Comparison of ENCODE assay signal across 8 cellular contexts in genomic region chr3:14921034-14921616, GRCh38. TPM values are rescaled to one million over a fixed set of nuclear protein-coding genes. Genes with fewer than 3 reads are reported as not detected.
DNase-seq lines count a peak whose midpoint lies in the region; ATAC-seq and TF ChIP-seq lines count a peak whose summit lies in the region.

No MANE protein-coding gene starts in this region.

- H3K4me1 ChIP-seq in RWPE2 (ENCODE audit: insufficient read depth, poor library complexity, severe bottlenecking): no peaks in the 10 kb centered on the region

- H3K4me1 Mint-ChIP-seq in activated T-helper 2 cell treated with anti-CD3 and anti-CD28 coated beads, Interferon-gamma antibody, Interleukin-2, Interleukin-4, amounts not matched to agents 10 μg/mL and 5 μg/mL and 100 μg/mL, durations not matched to agents 14 hours and 24 hours and 36 hours (ENCODE audit: low read depth): no peaks in the 10 kb centered on the region

- H3K36me3 Mint-ChIP-seq in activated T-helper 2 cell treated with anti-CD3 and anti-CD28 coated beads, Interferon-gamma antibody, Interleukin-2, Interleukin-4, amounts not matched to agents 10 μg/mL and 5 μg/mL and 100 μg/mL, durations not matched to agents 14 hours and 24 hours and 36 hours (ENCODE audit: low read depth): no peaks in the 10 kb centered on the region

- ATAC-seq in GM21515 (IDR thresholded peaks at IDR 0.05; ENCODE audit: unreplicated experiment) (peak; percentile 60), RWPE2 (ENCODE audit: low read depth) (peak; percentile 81)

- H3K27me3 Mint-ChIP-seq in activated T-helper 2 cell treated with anti-CD3 and anti-CD28 coated beads, Interferon-gamma antibody, Interleukin-2, Interleukin-4, amounts not matched to agents 10 μg/mL and 5 μg/mL and 100 μg/mL, durations not matched to agents 14 hours and 24 hours and 36 hours (ENCODE audit: low read depth): no peaks in the 10 kb centered on the region

- peak; percentile 69 for DNase-seq in Caki2 (ENCODE audit: low read depth)
- peak; percentile 79 for DNase-seq in LoVo (ENCODE audit: low spot score)
- DNase-seq in RWPE2 (ENCODE audit: low spot score): no peak
- DNase-seq in activated T-helper 2 cell treated with anti-CD3 and anti-CD28 coated beads, Interferon-gamma antibody, Interleukin-2, Interleukin-4, amounts not matched to agents 10 μg/mL and 5 μg/mL and 100 μg/mL, durations not matched to agents 14 hours and 24 hours and 36 hours (ENCODE audit: low spot score): peak; percentile 67
- DNase-seq in foreskin fibroblast: peak; percentile 81 to 94
- peak; percentile 65 for DNase-seq in non-pigmented ciliary epithelial cell (ENCODE audit: low read depth)
- peak in 48 of 49 donors; percentile 29 to 90 (median 70) for DNase-seq in substantia nigra (lab: John Stamatoyannopoulos, UW)

- TF ChIP-seq CTCF in RWPE2 (IDR thresholded peaks at IDR 0.05; ENCODE audit: poor library complexity, severe bottlenecking) (peak; percentile 91), foreskin fibroblast (IDR thresholded peaks at IDR 0.05; ENCODE audit: low read depth, low read length) (peak; percentile 91)

- H3K4me3 ChIP-seq in RWPE2 (ENCODE audit: severe bottlenecking) (no peak overlapping the region), foreskin fibroblast (ENCODE audit: low read depth in 1 of 2, low read length in 2 of 2) (no peak overlapping the region)

- H3K36me3 ChIP-seq in RWPE2 (ENCODE audit: low read depth): no peaks in the 10 kb centered on the region

- H3K27ac Mint-ChIP-seq in activated T-helper 2 cell treated with anti-CD3 and anti-CD28 coated beads, Interferon-gamma antibody, Interleukin-2, Interleukin-4, amounts not matched to agents 10 μg/mL and 5 μg/mL and 100 μg/mL, durations not matched to agents 14 hours and 24 hours and 36 hours: no peak overlapping the region

- H3K4me3 Mint-ChIP-seq in activated T-helper 2 cell treated with anti-CD3 and anti-CD28 coated beads, Interferon-gamma antibody, Interleukin-2, Interleukin-4, amounts not matched to agents 10 μg/mL and 5 μg/mL and 100 μg/mL, durations not matched to agents 14 hours and 24 hours and 36 hours (ENCODE audit: low read depth): no peak overlapping the region

- no peak overlapping the region for H3K27ac ChIP-seq in RWPE2 (ENCODE audit: poor library complexity, severe bottlenecking)
- H3K27ac ChIP-seq in substantia nigra (ENCODE audit: low read depth, low read length, poor library complexity, severe bottlenecking): no peak overlapping the region

- in situ Hi-C loops in Caki2 (cut with HindIII; ENCODE audit: low pct_unique_long_range_greater_than_20kb, low sequenced_read_pairs): no loop called here

- H3K27me3 ChIP-seq in RWPE2 (ENCODE audit: insufficient read depth, poor library complexity, severe bottlenecking): peaks cover 4% of the 10 kb centered on the region

- no peaks in the 10 kb centered on the region for H3K9me3 ChIP-seq in RWPE2 (ENCODE audit: severe bottlenecking)

- H3K9me3 Mint-ChIP-seq in activated T-helper 2 cell treated with anti-CD3 and anti-CD28 coated beads, Interferon-gamma antibody, Interleukin-2, Interleukin-4, amounts not matched to agents 10 μg/mL and 5 μg/mL and 100 μg/mL, durations not matched to agents 14 hours and 24 hours and 36 hours: no peaks in the 10 kb centered on the region

- intact Hi-C loops in activated T-helper 2 cell treated with anti-CD3 and anti-CD28 coated beads, Interferon-gamma antibody, Interleukin-2, Interleukin-4, amounts not matched to agents 10 μg/mL and 5 μg/mL and 100 μg/mL, durations not matched to agents 14 hours and 24 hours and 36 hours (cut with micrococcal nuclease): loop anchor here (1.0 to 5.0 kb wide), 4 partner anchors 130 to 659 kb away; no protein-coding TSS in a partner anchor

RNA-seq across cellular contexts. Expression of gene NR2C2, which starts 26.3 kb away (rescaled TPM):
- total RNA-seq in Caki2 (2014; rRNA removed; shearing (Covaris generic); ENCODE audit: low replicate concordance): 3.1 TPM in 2 replicates
- total RNA-seq in activated T-helper 2 cell treated with anti-CD3 and anti-CD28 coated beads, Interferon-gamma antibody, Interleukin-2, Interleukin-4, amounts not matched to agents 10 μg/mL and 5 μg/mL and 100 μg/mL, durations not matched to agents 14 hours and 24 hours and 36 hours: 48.2 and 48.3 TPM in 2 replicates

Comparison
In these comparisons a context has a peak if more than half of its experiments do, and no peak if none do; other contexts are left out.
1. RNA of gene NR2C2, which starts 26.3 kb away (total RNA-seq): 48.2 to 48.3 TPM in activated T-helper 2 cell treated with anti-CD3 and anti-CD28 coated beads, Interferon-gamma antibody, Interleukin-2, Interleukin-4, amounts not matched to agents 10 μg/mL and 5 μg/mL and 100 μg/mL, durations not matched to agents 14 hours and 24 hours and 36 hours; 3.1 TPM in Caki2; every median in the first group is over 10 times any median in the second.